In the genomic region with DNA sequence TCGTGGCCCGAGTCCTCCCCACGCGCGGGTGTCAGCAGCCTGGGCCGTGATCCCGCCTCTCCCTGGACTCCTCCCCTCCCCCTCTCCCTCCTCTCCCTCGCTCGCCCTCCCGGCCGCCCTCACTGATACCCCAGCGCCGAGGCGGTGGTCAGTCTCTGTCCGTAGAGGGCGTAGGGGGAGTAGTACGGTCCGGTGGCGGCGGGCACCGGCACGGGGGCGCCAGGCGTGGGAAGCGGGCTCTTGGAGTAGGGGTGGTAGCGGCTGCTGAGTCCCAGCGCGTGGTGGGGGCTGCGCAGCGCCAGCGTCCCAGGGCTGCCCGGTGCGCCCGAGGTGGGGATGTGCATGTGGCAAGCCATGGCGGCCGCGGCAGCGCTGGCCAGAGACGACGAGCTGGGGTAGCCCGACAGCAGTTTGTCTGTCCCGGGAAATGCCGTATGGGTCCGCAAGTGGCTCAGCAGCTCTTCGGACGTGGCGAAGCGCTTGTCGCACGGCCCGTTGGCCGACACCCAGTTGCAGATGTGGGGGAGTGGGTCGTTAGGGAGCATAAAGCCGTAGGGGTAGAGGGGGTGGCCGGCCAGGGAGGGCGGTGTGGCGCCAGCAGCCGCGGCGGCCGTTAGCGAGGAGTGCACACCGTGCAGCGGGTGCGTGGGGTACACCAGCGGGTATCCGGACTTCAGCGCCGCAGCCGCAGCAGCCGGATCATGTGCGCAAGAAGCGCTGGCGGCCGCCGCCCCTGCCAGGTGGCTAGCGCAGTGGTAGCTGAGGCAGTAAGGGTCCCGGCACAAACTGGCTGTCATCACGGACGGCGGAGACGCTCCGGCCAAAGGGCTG, we compare ENCODE assay signal across 9 cellular contexts. TPM values are rescaled to one million over a fixed set of nuclear protein-coding genes. Genes with fewer than 3 reads are reported as not detected.
DNase-seq lines count a peak whose midpoint lies in the region; ATAC-seq and TF ChIP-seq lines count a peak whose summit lies in the region.
"Had no signal": no experiment of that assay in that cellular context is flagged by ENCODE, and none has a peak within 500 bp of the region (broad histone marks: within the 10 kb centered on the region; RNA-seq: fewer than 3 reads in every experiment).

No MANE protein-coding gene starts in this region.

- H3K4ac ChIP-seq in mesendoderm (ENCODE audit: low read depth, low read length): no peak overlapping the region

- H3K4me1 ChIP-seq in mesendoderm (ENCODE audit: control insufficient read depth, low read depth, low read length): no peaks in the 10 kb centered on the region

- H3K27ac ChIP-seq in mesendoderm (ENCODE audit: low read depth, low read length): no peak overlapping the region

- no peak overlapping the region for H2AK5ac ChIP-seq in mesendoderm (ENCODE audit: low read length)

- H3K4me3 Mint-ChIP-seq in endothelial cell (ENCODE audit: unreplicated experiment) (peak overlapping the region; percentile 88), type B pancreatic cell (peak overlapping the region; percentile 98)
- H3K4me3 Mint-ChIP-seq in activated T-cell treated with anti-CD3 and anti-CD28 coated beads, Interleukin-2, amount 50 U/mL, for 4 hours: no peak overlapping the region

- ATAC-seq in HG03342 (IDR thresholded peaks at IDR 0.05; ENCODE audit: unreplicated experiment): no peak
- no peak for ATAC-seq in activated T-cell treated with anti-CD3 and anti-CD28 coated beads, Interleukin-2, amount 50 U/mL, for 4 hours

- peak overlapping the region; percentile 45 for H3K9ac ChIP-seq in mesendoderm (ENCODE audit: low read length)

- no peak for TF ChIP-seq CTCF in endothelial cell (IDR thresholded peaks at IDR 0.05; ENCODE audit: unreplicated experiment)
- no peak for TF ChIP-seq CTCF in type B pancreatic cell (conservative IDR thresholded peaks at IDR 0.05)

- H2BK5ac ChIP-seq in mesendoderm (ENCODE audit: low read length): no peak overlapping the region

- H3K4me1 Mint-ChIP-seq in endothelial cell (ENCODE audit: unreplicated experiment) (peaks cover 21% of the 10 kb centered on the region), type B pancreatic cell (ENCODE audit: unreplicated experiment) (peaks cover 13% of the 10 kb centered on the region)
- H3K4me1 Mint-ChIP-seq in activated T-cell treated with anti-CD3 and anti-CD28 coated beads, Interleukin-2, amount 50 U/mL, for 4 hours (ENCODE audit: low read depth): peaks cover 31% of the 10 kb centered on the region

- H3K79me2 ChIP-seq in mesendoderm (ENCODE audit: control insufficient read depth, insufficient read depth, low read length): no peaks in the 10 kb centered on the region

- no peak overlapping the region for H2BK120ac ChIP-seq in mesendoderm (ENCODE audit: low read depth, low read length)

- no peak overlapping the region for H4K8ac ChIP-seq in mesendoderm (ENCODE audit: low read depth, low read length)

- H4K5ac ChIP-seq in mesendoderm (ENCODE audit: low read length): no peak overlapping the region

- H3K23ac ChIP-seq in mesendoderm (ENCODE audit: low read length): no peak overlapping the region

- H3K18ac ChIP-seq in mesendoderm (ENCODE audit: low read length): no peak overlapping the region

- H2BK15ac ChIP-seq in mesendoderm (replicated peaks; ENCODE audit: low read depth): no peak overlapping the region

- peaks cover 28% of the 10 kb centered on the region for H3K27me3 Mint-ChIP-seq in endothelial cell (ENCODE audit: unreplicated experiment)
- H3K27me3 Mint-ChIP-seq in type B pancreatic cell: peaks cover 26% of the 10 kb centered on the region
- peaks cover 65% of the 10 kb centered on the region for H3K27me3 Mint-ChIP-seq in activated T-cell treated with anti-CD3 and anti-CD28 coated beads, Interleukin-2, amount 50 U/mL, for 4 hours (ENCODE audit: low read depth)

- H3K9me3 ChIP-seq in MG63: no peaks in the 10 kb centered on the region

- H3K36me3 Mint-ChIP-seq in endothelial cell (ENCODE audit: low read depth, unreplicated experiment) (peaks cover 18% of the 10 kb centered on the region), type B pancreatic cell (peaks cover 17% of the 10 kb centered on the region)
- H3K36me3 Mint-ChIP-seq in activated T-cell treated with anti-CD3 and anti-CD28 coated beads, Interleukin-2, amount 50 U/mL, for 4 hours (ENCODE audit: insufficient read depth): no peaks in the 10 kb centered on the region

- H3K27ac Mint-ChIP-seq in endothelial cell (ENCODE audit: unreplicated experiment): no peak overlapping the region
- H3K27ac Mint-ChIP-seq in type B pancreatic cell: peak overlapping the region; percentile 94

- DNase-seq in MG63 (peak; percentile 61), endothelial cell (ENCODE audit: low spot score) (peak; percentile 36), mesendoderm (peak; percentile 54), type B pancreatic cell (ENCODE audit: extremely low spot score, unreplicated experiment) (no peak), OCI-M2 (lab: John Stamatoyannopoulos, UW; ENCODE audit: unreplicated experiment) (no peak), NCI-H187 (lab: John Stamatoyannopoulos, UW) (no peak)
- DNase-seq in activated T-cell treated with anti-CD3 and anti-CD28 coated beads, Interleukin-2, amount 50 U/mL, for 4 hours: no peak
- DNase-seq: activated CD4-positive, CD25-positive, alpha-beta regulatory T cell treated with anti-CD3 and anti-CD28 coated beads, Interleukin-2, amount 50 U/mL, for 72 hours had no signal

- H3K4me2 ChIP-seq in mesendoderm (ENCODE audit: low read length): peak overlapping the region; percentile 64

- H3K79me1 ChIP-seq in mesendoderm (ENCODE audit: low read length): no peaks in the 10 kb centered on the region

- peak overlapping the region; percentile 66 for H3K4me3 ChIP-seq in MG63
- H3K4me3 ChIP-seq in mesendoderm (ENCODE audit: low read length): no peak overlapping the region

- WGBS in mesendoderm (ENCODE audit: extremely low coverage, insufficient coverage, low lambda C conversion rate): no CpG with 5 or more reads among the region's 83 CpGs

- H3K36me3 ChIP-seq in MG63 (peaks cover 26% of the 10 kb centered on the region), mesendoderm (ENCODE audit: control insufficient read depth, insufficient read depth, low read length) (no peaks in the 10 kb centered on the region)

- peak overlapping the region; percentile 78 for H3K56ac ChIP-seq in mesendoderm (ENCODE audit: low read length)

- H3K27me3 ChIP-seq in MG63: no peaks in the 10 kb centered on the region
- H3K27me3 ChIP-seq in mesendoderm (ENCODE audit: insufficient read depth, low read length, poor library complexity): peaks cover 53% of the 10 kb centered on the region

- no peaks in the 10 kb centered on the region for H3K9me3 Mint-ChIP-seq in endothelial cell (ENCODE audit: unreplicated experiment)
- no peaks in the 10 kb centered on the region for H3K9me3 Mint-ChIP-seq in type B pancreatic cell
- H3K9me3 Mint-ChIP-seq in activated T-cell treated with anti-CD3 and anti-CD28 coated beads, Interleukin-2, amount 50 U/mL, for 4 hours: no peaks in the 10 kb centered on the region

RNA-seq across cellular contexts. Expression of gene ZNF503, which starts 2.7 kb away (rescaled TPM):
- 6.2 and 8.8 TPM in 2 replicates for total RNA-seq in MG63 (2014; rRNA removed; shearing (Covaris generic); ENCODE audit: low replicate concordance)
- total RNA-seq in endothelial cell (ENCODE audit: unreplicated experiment) (8.9 TPM), type B pancreatic cell (ENCODE audit: low replicate concordance) (86.7 and 88.4 TPM in 2 replicates)
- 1.4 TPM for polyA plus RNA-seq in mesendoderm (2013, experiment 1 of 2)
- polyA plus RNA-seq in mesendoderm (2013, experiment 2 of 2): 1.3 TPM
- total RNA-seq in activated T-cell treated with anti-CD3 and anti-CD28 coated beads, Interleukin-2, amount 50 U/mL, for 4 hours: under 1 TPM; 0.16 to 0.30 (median 0.27) TPM

RNA-seq across cellular contexts. Expression of gene LRMDA, which starts 32.6 kb away (rescaled TPM):
- 1.3 TPM in 1 of 2 replicates, not detected in the other for total RNA-seq in MG63 (2014; rRNA removed; shearing (Covaris generic); ENCODE audit: low replicate concordance)
- total RNA-seq in endothelial cell (ENCODE audit: unreplicated experiment) (19.4 TPM), type B pancreatic cell (ENCODE audit: low replicate concordance) (0.62 and 2.0 TPM in 2 replicates)
- polyA plus RNA-seq in mesendoderm (2013, experiment 1 of 2): 0.17 TPM
- polyA plus RNA-seq in mesendoderm (2013, experiment 2 of 2): 0.69 TPM
- not detected for total RNA-seq in activated T-cell treated with anti-CD3 and anti-CD28 coated beads, Interleukin-2, amount 50 U/mL, for 4 hours

Comparison
In these comparisons a context has a peak if more than half of its experiments do, and no peak if none do; other contexts are left out.
1. DNase-seq: peak in MG63 (single experiment), endothelial cell (single experiment) and mesendoderm (single experiment); none in type B pancreatic cell (single experiment), OCI-M2 (single experiment), NCI-H187 (0 of 2) and activated T-cell treated with anti-CD3 and anti-CD28 coated beads, Interleukin-2, amount 50 U/mL, for 4 hours (single experiment).